Comparison of ENCODE assay signal across 1 cellular context in genomic region chr10:101241840-101242707, GRCh38.
A peak's percentile ranks its signal among the peaks of the same experiment; 100 is the strongest.
TF ChIP-seq lines count a peak whose summit lies in the region.

No MANE protein-coding gene starts in this region.

TF ChIP-seq in HepG2, 621 proteins besides CTCF, POLR2A, EP300 and RAD21:
- no peak for TF ChIP-seq DMTF1 (CRISPR knock-in tag; IDR thresholded peaks at IDR 0.05)
- TF ChIP-seq CEBPG (CRISPR knock-in tag; IDR thresholded peaks at IDR 0.05) = peak; percentile 83
- TF ChIP-seq CEBPB (IDR thresholded peaks at IDR 0.05; ENCODE audit: borderline replicate concordance, low read depth, low read length) = peak; percentile 88
- TF ChIP-seq TOPORS (CRISPR knock-in tag; IDR thresholded peaks at IDR 0.05) = no peak
